19 cellular contexts compared by ENCODE assay signal in the genomic region with DNA sequence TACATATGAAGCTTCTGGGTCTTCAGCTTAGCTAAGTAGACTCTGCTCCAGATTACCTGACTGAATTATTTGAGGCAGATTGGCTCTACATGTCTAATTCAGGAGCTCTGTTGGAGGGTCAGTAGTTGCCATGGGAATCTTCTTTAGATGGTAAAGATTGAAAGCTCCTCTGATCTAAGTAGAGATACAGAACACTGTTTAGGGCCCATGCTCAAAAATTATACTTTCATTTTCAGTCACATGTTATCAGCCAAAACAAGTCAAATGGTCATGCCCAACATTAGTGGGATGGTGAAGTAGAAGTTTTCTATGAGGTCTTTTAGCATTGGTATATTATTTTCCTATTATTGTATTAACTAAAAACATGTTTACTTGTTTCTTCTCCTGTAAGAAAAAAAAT.
"Had no signal": no experiment of that assay in that cellular context is flagged by ENCODE, and none has a peak within 500 bp of the region (broad histone marks: within the 10 kb centered on the region; RNA-seq: fewer than 3 reads in every experiment).

No MANE protein-coding gene starts in this region.

- H3K27ac ChIP-seq: dorsolateral prefrontal cortex, esophagus squamous epithelium, heart right ventricle, neutrophil, ovary, psoas muscle, right atrium auricular region, upper lobe of right lung had no signal

- H3K9me3 ChIP-seq: esophagus squamous epithelium, neutrophil, ovary, psoas muscle, right atrium auricular region, upper lobe of right lung had no signal

- H3K36me3 ChIP-seq: esophagus squamous epithelium, heart right ventricle, neutrophil, ovary, right atrium auricular region, upper lobe of right lung had no signal

- DNase-seq: activated CD4-positive, alpha-beta T cell treated with anti-CD3 and anti-CD28 coated beads for 1 hour; activated T-cell treated with anti-CD3 and anti-CD28 coated beads, Interleukin-2, amount 50 U/mL, for 24 hours; dorsolateral prefrontal cortex; endodermal cell; esophagus squamous epithelium; heart right ventricle; islet precursor cell; left cardiac atrium; midbrain; natural killer cell; ovary; psoas muscle; stimulated activated CD4-positive, alpha-beta T cell treated with anti-CD3 and anti-CD28 coated beads, Interleukin-4, amount 100 ng/mL, for 24 hours; stimulated activated naive CD8-positive, alpha-beta T cell treated with anti-CD3 and anti-CD28 coated beads, Interleukin-15, Interleukin-2, amounts not matched to agents 100 U/mL and 50 U/mL, for 24 hours; upper lobe of right lung had no signal

- H3K4me3 ChIP-seq: dorsolateral prefrontal cortex, esophagus squamous epithelium, heart right ventricle, ovary, psoas muscle, right atrium auricular region, upper lobe of right lung had no signal

- H3K27me3 ChIP-seq: dorsolateral prefrontal cortex, esophagus squamous epithelium, heart right ventricle, neutrophil, ovary, right atrium auricular region, upper lobe of right lung had no signal

- H3K4me1 ChIP-seq: esophagus squamous epithelium, heart right ventricle, psoas muscle, right atrium auricular region, upper lobe of right lung had no signal

- FAIRE-seq: astrocyte had no signal

- ATAC-seq: activated T-helper 17 cell treated with anti-CD3 and anti-CD28 coated beads, Interleukin-2, amount 50 U/mL, for 72 hours; heart right ventricle; left cardiac atrium; natural killer cell; psoas muscle; stimulated activated naive CD8-positive, alpha-beta T cell treated with anti-CD3 and anti-CD28 coated beads, Interleukin-15, Interleukin-2, amounts not matched to agents 100 U/mL and 50 U/mL, for 24 hours; upper lobe of right lung had no signal
